In genomic region chr1:64257233-64257632, GRCh38 we compare ENCODE assay signal across 2 cellular contexts. TPM values are rescaled to one million over a fixed set of nuclear protein-coding genes. Genes with fewer than 3 reads are reported as not detected.
"Had no signal": no experiment of that assay in that cellular context is flagged by ENCODE, and none has a peak within 500 bp of the region (broad histone marks: within the 10 kb centered on the region; RNA-seq: fewer than 3 reads in every experiment).

No MANE protein-coding gene starts in this region.

RNA-seq across cellular contexts. Expression of gene UBE2U, which starts 53.8 kb away (rescaled TPM):
- total RNA-seq: G401, GM12878 had no signal
- polyA plus RNA-seq: GM12878 had no signal
